In genomic region chr16:86502856-86503748, GRCh38 we compare ENCODE assay signal across 21 cellular contexts. TPM values are rescaled to one million over a fixed set of nuclear protein-coding genes. Genes with fewer than 3 reads are reported as not detected.
DNase-seq lines count a peak whose midpoint lies in the region; ATAC-seq and TF ChIP-seq lines count a peak whose summit lies in the region.
"Had no signal": no experiment of that assay in that cellular context is flagged by ENCODE, and none has a peak within 500 bp of the region (broad histone marks: within the 10 kb centered on the region; RNA-seq: fewer than 3 reads in every experiment).

No MANE protein-coding gene starts in this region.

- TF ChIP-seq CTCF in colonic mucosa (IDR thresholded peaks at IDR 0.05) (no peak), hepatocyte (IDR thresholded peaks at IDR 0.05; ENCODE audit: poor library complexity) (no peak), prostate gland (IDR thresholded peaks at IDR 0.05) (no peak)

- H3K4me2 ChIP-seq in hepatocyte = peak overlapping the region; percentile 89

- H3K27ac ChIP-seq in colonic mucosa (peak overlapping the region; percentile 91), hepatocyte (peak overlapping the region; percentile 99), prostate gland (peak overlapping the region; percentile 72 to 80)
- H3K27ac ChIP-seq: parathyroid adenoma, thoracic aorta had no signal

- H3K27me3 ChIP-seq in colonic mucosa = peaks cover 83% of the 10 kb centered on the region
- H3K27me3 ChIP-seq in hepatocyte = peaks cover 97% of the 10 kb centered on the region
- peaks cover 51% of the 10 kb centered on the region for H3K27me3 ChIP-seq in prostate gland (replicated peaks; ENCODE audit: insufficient read depth)

- no peak overlapping the region for H3K4me3 ChIP-seq in colonic mucosa
- H3K4me3 ChIP-seq in hepatocyte = no peak overlapping the region
- no peak overlapping the region for H3K4me3 ChIP-seq in prostate gland
- H3K4me3 ChIP-seq: thoracic aorta had no signal

- WGBS in hepatocyte (ENCODE audit: low lambda C conversion rate, missing lambda C conversion rate) = 25% methylated on average over 22 of the region's 22 CpGs
- 22% methylated on average over 22 of the region's 22 CpGs for WGBS in prostate gland

- H4K20me1 ChIP-seq in hepatocyte (ENCODE audit: insufficient read depth, poor library complexity, severe bottlenecking) = no peaks in the 10 kb centered on the region

- H3K9me2 ChIP-seq in hepatocyte (replicated peaks; ENCODE audit: insufficient read depth) = no peaks in the 10 kb centered on the region

- no peak for ATAC-seq in GM19035 (IDR thresholded peaks at IDR 0.05; ENCODE audit: unreplicated experiment)
- ATAC-seq: Panc1 had no signal

- intact Hi-C loops in colonic mucosa (cut with DNase I) (no loop called here), prostate gland (cut with DNase I) (no loop called here)

- H2AFZ ChIP-seq in hepatocyte = no peak overlapping the region
- H2AFZ ChIP-seq: parathyroid adenoma had no signal

- no peak for TF ChIP-seq POLR2A in prostate gland (IDR thresholded peaks at IDR 0.05)

- peaks cover 97% of the 10 kb centered on the region for H3K79me2 ChIP-seq in hepatocyte
- H3K79me2 ChIP-seq: parathyroid adenoma had no signal

- H3K9ac ChIP-seq in colonic mucosa (ENCODE audit: low read depth in 2 of 2, low read length in 2 of 2) = peak overlapping the region in 1 of 2 donors; percentile 41
- H3K9ac ChIP-seq: parathyroid adenoma had no signal

- H3K36me3 ChIP-seq in colonic mucosa = no peaks in the 10 kb centered on the region
- no peaks in the 10 kb centered on the region for H3K36me3 ChIP-seq in hepatocyte (replicated peaks; ENCODE audit: insufficient read depth, low read depth)
- H3K36me3 ChIP-seq in prostate gland = no peaks in the 10 kb centered on the region
- H3K36me3 ChIP-seq: thoracic aorta had no signal

- H3K4me1 ChIP-seq in colonic mucosa = no peaks in the 10 kb centered on the region
- peaks cover 29% of the 10 kb centered on the region for H3K4me1 ChIP-seq in hepatocyte (ENCODE audit: insufficient read depth)
- no peaks in the 10 kb centered on the region for H3K4me1 ChIP-seq in prostate gland (replicated peaks)
- H3K4me1 ChIP-seq: parathyroid adenoma had no signal

- H3K9me3 ChIP-seq in colonic mucosa (no peaks in the 10 kb centered on the region), hepatocyte (ENCODE audit: low read depth) (no peaks in the 10 kb centered on the region), prostate gland (no peaks in the 10 kb centered on the region)
- H3K9me3 ChIP-seq: thoracic aorta had no signal

- peak; percentile 54 for DNase-seq in AG08396 (ENCODE audit: low spot score)
- DNase-seq in colonic mucosa = no peak
- no peak for DNase-seq in hepatocyte (ENCODE audit: low spot score)
- DNase-seq in prostate gland (ENCODE audit: low spot score) = no peak
- DNase-seq in HPDE6-E6E7 (ENCODE audit: extremely low spot score) = no peak
- no peak for DNase-seq in stimulated activated CD4-positive, alpha-beta T cell treated with anti-CD3 and anti-CD28 coated beads, Interleukin-15, amount 100 ng/mL, for 24 hours
- no peak for DNase-seq in T-helper 2 cell
- DNase-seq: activated naive CD4-positive, alpha-beta T cell treated with Interleukin-2 at 50 U/mL for 16 hours; activated T-cell treated with anti-CD3 and anti-CD28 coated beads for 4 hours; caudate nucleus; CD4-positive, alpha-beta T cell; effector CD4-positive, alpha-beta T cell; NCI-H1436 treated with DMSO at 0.1 percent for 48 hours; NCI-H345; small intestine had no signal

RNA-seq across cellular contexts. Expression of gene FOXF1, which starts 7.2 kb away (rescaled TPM):
- total RNA-seq in colonic mucosa = 10 to 100 TPM in 1 of 2 donors, 1 to 10 TPM in 1; 6.3 to 12.1 TPM
- 23.7 and 26.8 TPM in 2 replicates for total RNA-seq in hepatocyte
- polyA plus RNA-seq in hepatocyte = 30.0 and 37.4 TPM in 2 replicates
- total RNA-seq in prostate gland = 1 to 10 TPM; 5.3 to 6.9 TPM
- total RNA-seq: CD4-positive, alpha-beta T cell; HepG2; MCF 10A had no signal
- polyA plus RNA-seq: HepG2 had no signal

RNA-seq across cellular contexts. Expression of gene MTHFSD, which starts 51.9 kb away (rescaled TPM):
- 10 to 100 TPM; 15.4 to 23.7 TPM for total RNA-seq in colonic mucosa
- total RNA-seq in hepatocyte = 8.1 and 21.5 TPM in 2 replicates
- polyA plus RNA-seq in hepatocyte = 11.5 and 15.3 TPM in 2 replicates
- 10 to 100 TPM; 23.7 to 43.8 TPM for total RNA-seq in prostate gland
